Comparison of ENCODE assay signal across 9 cellular contexts in genomic region chrY:19433049-19433448, GRCh38.
DNase-seq lines count a peak whose midpoint lies in the region; TF ChIP-seq lines count a peak whose summit lies in the region.
"Had no signal": no experiment of that assay in that cellular context is flagged by ENCODE, and none has a peak within 500 bp of the region (broad histone marks: within the 10 kb centered on the region; RNA-seq: fewer than 3 reads in every experiment).

No MANE protein-coding gene starts in this region.

- no peaks in the 10 kb centered on the region for H3K36me3 ChIP-seq in OCI-LY3 (replicated peaks; ENCODE audit: low read depth, low read length)
- no peaks in the 10 kb centered on the region for H3K36me3 ChIP-seq in trophoblast cell (ENCODE audit: control insufficient read depth in 1 of 2, insufficient read depth in 2 of 2, low read length in 2 of 2)

- no CpG with 5 or more reads among the region's 4 CpGs for WGBS in trophoblast cell (ENCODE audit: extremely low coverage, insufficient coverage, insufficient read length)

- peak; percentile 10 for DNase-seq in stimulated activated CD4-positive, alpha-beta T cell treated with anti-CD3 and anti-CD28 coated beads, Interleukin-4, amount 100 ng/mL, for 24 hours
- no peak for DNase-seq in stimulated activated CD4-positive, alpha-beta T cell treated with anti-CD3 and anti-CD28 coated beads, Interleukin-4, amount 100 ng/mL, for 1 hour
- DNase-seq in glomerular visceral epithelial cell (ENCODE audit: extremely low spot score) (peak; percentile 42), trophoblast cell (no peak), islet precursor cell (no peak), NAMALWA (ENCODE audit: low spot score) (no peak), T-helper 9 cell (no peak)

- peak; percentile 68 for TF ChIP-seq CTCF in OCI-LY3 (IDR thresholded peaks at IDR 0.05; ENCODE audit: low read depth, low read length)

- no peak overlapping the region for H3K23ac ChIP-seq in trophoblast cell (ENCODE audit: low read length)

- H4K20me1 ChIP-seq in OCI-LY3 (ENCODE audit: insufficient read depth, low read length), result no peaks in the 10 kb centered on the region

- no peak overlapping the region for H3K9ac ChIP-seq in OCI-LY3 (ENCODE audit: low read length)
- no peak overlapping the region for H3K9ac ChIP-seq in trophoblast cell (ENCODE audit: low read length)

- peak overlapping the region; percentile 17; the same call in 1 of the 2 replicates for H3K4me3 ChIP-seq in OCI-LY3 (ENCODE audit: low read length)
- H3K4me3 ChIP-seq in trophoblast cell (ENCODE audit: low read depth, low read length), result no peak overlapping the region
- H3K4me3 ChIP-seq: SK-N-MC had no signal

- H2AK5ac ChIP-seq in trophoblast cell (ENCODE audit: low read length), result no peak overlapping the region

- no peak overlapping the region for H4K8ac ChIP-seq in trophoblast cell (ENCODE audit: low read depth, low read length)

- no peak overlapping the region for H2BK5ac ChIP-seq in trophoblast cell (ENCODE audit: low read depth, low read length, poor library complexity)

- H2AFZ ChIP-seq in OCI-LY3 (ENCODE audit: low read depth, low read length) (peak overlapping the region; percentile 46; the same call in 1 of the 2 replicates), trophoblast cell (ENCODE audit: insufficient read depth, low read length, poor library complexity) (no peak overlapping the region)

- H2BK120ac ChIP-seq in trophoblast cell (ENCODE audit: insufficient read depth, low read length, poor library complexity), result no peak overlapping the region

- no peak overlapping the region for H3K14ac ChIP-seq in trophoblast cell (ENCODE audit: low read length)

- no peak overlapping the region for H4K91ac ChIP-seq in trophoblast cell (ENCODE audit: low read depth, low read length)

- H3K79me1 ChIP-seq in trophoblast cell (ENCODE audit: low read length), result no peaks in the 10 kb centered on the region

- H3K4ac ChIP-seq in trophoblast cell (ENCODE audit: low read depth, low read length), result no peak overlapping the region

- no peak overlapping the region for H3K18ac ChIP-seq in trophoblast cell (ENCODE audit: low read length)

- 0 out of 2 replicates have a peak, but pooled peaks cover 5% of the 10 kb centered on the region for H3K4me1 ChIP-seq in OCI-LY3 (ENCODE audit: low read length)
- H3K4me1 ChIP-seq in trophoblast cell (ENCODE audit: control insufficient read depth in 1 of 2, insufficient read depth in 2 of 2, low read length in 2 of 2), result no peaks in the 10 kb centered on the region

- H3K4me2 ChIP-seq in OCI-LY3 (ENCODE audit: low read length) (peak overlapping the region; percentile 25; the same call in 1 of the 2 replicates), trophoblast cell (ENCODE audit: low read length) (no peak overlapping the region)

- H3K27ac ChIP-seq in OCI-LY3 (ENCODE audit: low read length) (no peak overlapping the region), trophoblast cell (ENCODE audit: low read depth, low read length) (no peak overlapping the region)
- H3K27ac ChIP-seq: SK-N-MC had no signal

- H2BK12ac ChIP-seq in trophoblast cell (ENCODE audit: low read length), result no peak overlapping the region

- no peaks in the 10 kb centered on the region for H3K9me3 ChIP-seq in OCI-LY3 (ENCODE audit: insufficient read depth, low read length)
- no peaks in the 10 kb centered on the region for H3K9me3 ChIP-seq in trophoblast cell (ENCODE audit: insufficient read depth, low read depth, low read length)

- H3K27me3 ChIP-seq in OCI-LY3 (ENCODE audit: low read depth, low read length), result no peaks in the 10 kb centered on the region
- H3K27me3 ChIP-seq in trophoblast cell (ENCODE audit: insufficient read depth, low read length), result no peaks in the 10 kb centered on the region

- H3K79me2 ChIP-seq in OCI-LY3 (ENCODE audit: low read length) (no peaks in the 10 kb centered on the region), trophoblast cell (ENCODE audit: control insufficient read depth, insufficient read depth, low read length, poor library complexity) (no peaks in the 10 kb centered on the region)

- no peak overlapping the region for H4K12ac ChIP-seq in trophoblast cell (ENCODE audit: low read depth, low read length)

Comparison
In these comparisons a context has a peak if more than half of its experiments do, and no peak if none do; other contexts are left out.
1. DNase-seq: peak in stimulated activated CD4-positive, alpha-beta T cell treated with anti-CD3 and anti-CD28 coated beads, Interleukin-4, amount 100 ng/mL, for 24 hours (single experiment) and glomerular visceral epithelial cell (single experiment); none in stimulated activated CD4-positive, alpha-beta T cell treated with anti-CD3 and anti-CD28 coated beads, Interleukin-4, amount 100 ng/mL, for 1 hour (single experiment), trophoblast cell (0 of 2), islet precursor cell (single experiment), NAMALWA (single experiment) and T-helper 9 cell (single experiment).